8 cellular contexts compared by ENCODE assay signal in genomic region chr14:102524026-102524450, GRCh38. TPM values are rescaled to one million over a fixed set of nuclear protein-coding genes. Genes with fewer than 3 reads are reported as not detected.
DNase-seq lines count a peak whose midpoint lies in the region; ATAC-seq and TF ChIP-seq lines count a peak whose summit lies in the region.

No MANE protein-coding gene starts in this region.

- H3K36me3 ChIP-seq in GM06990 (ENCODE audit: control insufficient read depth, insufficient read depth, low read length) (no peaks in the 10 kb centered on the region), mammary epithelial cell (ENCODE audit: insufficient read depth, low read length) (no peaks in the 10 kb centered on the region), neutrophil (no peaks in the 10 kb centered on the region)

- no TSS peak for BruUV-seq in mammary epithelial cell (replicated peaks; lab: Mats Ljungman, UMichigan)

- DNase-seq in GM06990 (ENCODE audit: extremely low read depth, insufficient read length) = no peak
- no peak for DNase-seq in mammary epithelial cell
- no peak for DNase-seq in NAMALWA (ENCODE audit: low spot score)
- DNase-seq in NCI-H2029 treated with DMSO at 0.1 percent for 48 hours (lab: John Stamatoyannopoulos, UW) = no peak
- no peak for DNase-seq in NCI-H526 (lab: John Stamatoyannopoulos, UW)

- peak overlapping the region; percentile 45 for H2AFZ ChIP-seq in mammary epithelial cell (ENCODE audit: low read depth, low read length)

- H3K4me3 ChIP-seq in GM06990 (replicated peaks; ENCODE audit: low read depth, low read length) = peak overlapping the region; percentile 41
- H3K4me3 ChIP-seq in mammary epithelial cell (replicated peaks in 1 of 3; ENCODE audit: insufficient read depth in 1 of 3, low read depth in 2 of 3, low read length in 3 of 3) = peak overlapping the region in 1 of 3 experiments; percentile 4
- H3K4me3 ChIP-seq in neutrophil (ENCODE audit: low read depth in 1 of 2, low read length in 1 of 2) = peak overlapping the region; percentile 64 to 68

- H3K4me2 ChIP-seq in mammary epithelial cell (ENCODE audit: insufficient read depth, low read depth, low read length) = peak overlapping the region; percentile 93

- H3K27ac ChIP-seq in mammary epithelial cell (ENCODE audit: insufficient read depth, low read depth, low read length) = no peak overlapping the region
- peak overlapping the region; percentile 72 for H3K27ac ChIP-seq in neutrophil

- H3K4me1 ChIP-seq in mammary epithelial cell (ENCODE audit: insufficient read depth, low read length) = peaks cover 33% of the 10 kb centered on the region
- H3K4me1 ChIP-seq in neutrophil (ENCODE audit: control insufficient read depth in 1 of 2, insufficient read depth in 1 of 2, low read depth in 1 of 2, low read length in 1 of 2) = peaks cover 21 to 24% of the 10 kb centered on the region in 2 experiments

- no peaks in the 10 kb centered on the region for H3K79me2 ChIP-seq in mammary epithelial cell (ENCODE audit: insufficient read depth, low read length)

- H3K27me3 ChIP-seq in GM06990 (replicated peaks; ENCODE audit: control insufficient read depth, insufficient read depth, low read length) = no peaks in the 10 kb centered on the region
- no peaks in the 10 kb centered on the region for H3K27me3 ChIP-seq in mammary epithelial cell (ENCODE audit: insufficient read depth, low read length)
- H3K27me3 ChIP-seq in neutrophil = peaks cover under 1% of the 10 kb centered on the region

- ATAC-seq in HG03175 (IDR thresholded peaks at IDR 0.05; ENCODE audit: unreplicated experiment) = peak; percentile 1
- ATAC-seq in GM18520 (IDR thresholded peaks at IDR 0.05; ENCODE audit: unreplicated experiment) = no peak

- no peak for TF ChIP-seq CTCF in GM06990 (IDR thresholded peaks at IDR 0.05; ENCODE audit: insufficient read depth, low read length, poor library complexity, severe bottlenecking)
- no peak for TF ChIP-seq CTCF in mammary epithelial cell (conservative IDR thresholded peaks at IDR 0.05 in 1 of 2, IDR thresholded peaks at IDR 0.05 in 1 of 2; ENCODE audit: extremely low read depth in 1 of 2, insufficient read depth in 1 of 2, low read depth in 1 of 2, low read length in 2 of 2)
- no peak for TF ChIP-seq CTCF in neutrophil (IDR thresholded peaks at IDR 0.05)

- no peaks in the 10 kb centered on the region for H4K20me1 ChIP-seq in mammary epithelial cell (ENCODE audit: insufficient read depth, low read length)

- H3K9ac ChIP-seq in mammary epithelial cell (ENCODE audit: insufficient read depth, low read length) = no peak overlapping the region

- dilution Hi-C loops in mammary epithelial cell (cut with HindIII; ENCODE audit: low sequenced_read_pairs) = no loop called here

- no peaks in the 10 kb centered on the region for H3K9me3 ChIP-seq in mammary epithelial cell (replicated peaks; ENCODE audit: insufficient read depth, low read length)
- no peaks in the 10 kb centered on the region for H3K9me3 ChIP-seq in neutrophil

- in situ Hi-C loops in mammary epithelial cell (cut with MboI; ENCODE audit: low sequenced_read_pairs in 2 of 2) = no loop called here

- CTCF ChIA-PET in mammary epithelial cell (lab: Charles Lee; ENCODE audit: low non-redundant PET) = interaction anchor here (1.0 to 1.2 kb wide), 2 partner anchors 171 to 172 kb away, joined by 5 to 7 read pairs; no protein-coding TSS in a partner anchor

- intact Hi-C loops in mammary epithelial cell (cut with micrococcal nuclease) = loop anchor here (1.0 to 10.0 kb wide), 5 partner anchors 34 to 394 kb away; partner anchors contain the start of gene TRAF3

- WGBS in mammary epithelial cell (ENCODE audit: low coverage, missing lambda C conversion rate) = 82% methylated on average over 6 of the region's 11 CpGs

RNA-seq across cellular contexts. Expression of gene ANKRD9, which starts 14.5 kb away (rescaled TPM):
- total RNA-seq in mammary epithelial cell = 10 to 100 TPM; 11.8 to 24.0 TPM
- 8.8 TPM for polyA plus RNA-seq in mammary epithelial cell
- polyA minus RNA-seq in mammary epithelial cell = 8.6 TPM
